ENCODE assay signal across 21 cellular contexts in the genomic region with DNA sequence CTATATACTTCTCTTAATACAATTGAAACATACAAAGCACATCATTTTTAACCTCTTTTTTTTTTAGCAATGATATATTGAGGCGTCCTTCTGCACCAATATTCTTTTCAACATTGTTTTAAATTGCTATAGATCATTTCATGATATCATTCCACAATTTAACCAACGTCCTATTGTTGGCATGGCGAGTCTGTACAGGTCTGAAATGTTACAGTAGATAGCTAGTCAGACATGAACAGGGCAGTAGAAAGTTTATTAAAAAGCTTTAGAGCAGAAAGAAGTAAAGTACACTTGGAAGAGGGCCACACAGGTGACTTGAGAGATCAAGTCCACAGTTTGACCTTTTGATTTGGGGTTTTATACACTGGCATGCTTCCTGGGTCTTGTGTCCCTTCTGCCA.
"Had no signal": no experiment of that assay in that cellular context is flagged by ENCODE, and none has a peak within 500 bp of the region (broad histone marks: within the 10 kb centered on the region; RNA-seq: fewer than 3 reads in every experiment).

No MANE protein-coding gene starts in this region.

- H3K4me1 Mint-ChIP-seq: natural killer cell had no signal

- H3K9me3 ChIP-seq: ovary, right atrium auricular region, sigmoid colon, stomach, thoracic aorta, transverse colon, uterus had no signal

- H3K4me2 ChIP-seq: neural progenitor cell had no signal

- H3K36me3 ChIP-seq: neural progenitor cell, ovary, right atrium auricular region, sigmoid colon, stomach, thoracic aorta, transverse colon, uterus had no signal

- ATAC-seq: natural killer cell had no signal

- DNase-seq: effector CD4-positive, alpha-beta T cell; endodermal cell; foreskin melanocyte; head of caudate nucleus; hippocampal formation; kidney glomerular epithelial cell; natural killer cell; nucleus accumbens; ovary; sigmoid colon; stimulated activated CD4-positive, alpha-beta T cell treated with anti-CD3 and anti-CD28 coated beads, Interleukin-12 subunit alpha, Interleukin-12 subunit beta, amount 100 ng/mL, for 4 hours; stimulated activated naive CD4-positive, alpha-beta T cell; stomach; substantia nigra; transverse colon; uterus had no signal

- H2AFZ ChIP-seq: neural progenitor cell had no signal

- H3K9ac ChIP-seq: neural progenitor cell had no signal

- H3K27ac Mint-ChIP-seq: endodermal cell, natural killer cell, neural progenitor cell had no signal

- H3K27me3 ChIP-seq: neural progenitor cell, ovary, right atrium auricular region, sigmoid colon, stomach, transverse colon, uterus had no signal

- H3K27ac ChIP-seq: coronary artery, neural progenitor cell, ovary, right atrium auricular region, sigmoid colon, stomach, thoracic aorta, transverse colon had no signal

- H3K36me3 Mint-ChIP-seq: natural killer cell, neural progenitor cell had no signal

- H3K4me3 Mint-ChIP-seq: endodermal cell, natural killer cell, neural progenitor cell had no signal

- H3K9me3 Mint-ChIP-seq: endodermal cell, natural killer cell, neural progenitor cell had no signal

- H3K4me3 ChIP-seq: coronary artery, neural progenitor cell, ovary, right atrium auricular region, sigmoid colon, skin epidermis, stomach, thoracic aorta, transverse colon, uterus had no signal
